Comparison of ENCODE assay signal across 8 cellular contexts in genomic region chr6:133796235-133796634, GRCh38.
"Had no signal": no experiment of that assay in that cellular context is flagged by ENCODE, and none has a peak within 500 bp of the region (broad histone marks: within the 10 kb centered on the region; RNA-seq: fewer than 3 reads in every experiment).

No MANE protein-coding gene starts in this region.

- DNase-seq: GDM1, GF-D8 had no signal

- FAIRE-seq: G401.6, GM12878, GM12891, GM12892, GM18507, GM19239 had no signal

- ATAC-seq: GM12878 had no signal

- H3K4me3 ChIP-seq: GM12878 had no signal
